In the genomic region with DNA sequence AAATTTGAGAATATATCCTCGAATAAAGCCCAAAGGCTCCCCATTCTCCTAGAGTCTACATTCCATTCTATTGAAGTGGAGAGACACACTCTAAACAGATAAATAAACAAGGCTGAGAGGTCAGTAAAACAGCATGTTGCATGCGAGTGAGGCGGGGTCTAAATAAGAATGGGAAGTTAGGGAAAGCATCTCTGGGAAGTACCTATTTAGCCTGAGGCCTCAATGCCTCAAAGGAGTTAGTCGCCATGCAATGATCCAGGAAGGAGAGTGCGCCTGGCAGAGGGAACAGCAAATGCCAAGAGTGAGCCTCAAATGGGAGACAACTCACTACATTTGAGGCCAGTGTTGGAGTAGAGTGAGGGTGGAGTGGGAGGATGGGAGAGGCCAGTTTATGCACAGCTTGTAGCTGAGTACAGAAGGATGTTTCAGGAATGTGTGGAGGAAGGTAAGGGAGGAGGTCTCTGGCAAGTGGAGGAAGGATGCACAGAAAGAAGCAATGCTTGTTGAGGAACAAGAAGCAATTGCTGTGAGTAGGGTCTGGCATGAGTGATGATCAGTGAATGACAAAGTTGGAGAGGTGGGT, we compare ENCODE assay signal across 1 cellular context.
TF ChIP-seq lines count a peak whose summit lies in the region.

No MANE protein-coding gene starts in this region.

TF ChIP-seq in H1, 55 proteins besides CTCF, POLR2A, EP300 and RAD21:
- TF ChIP-seq CBX5 (IDR thresholded peaks at IDR 0.05; ENCODE audit: low read depth, low read length) (no peak), SIN3A (conservative IDR thresholded peaks at IDR 0.05 in 1 of 2, IDR thresholded peaks at IDR 0.05 in 1 of 2; ENCODE audit: low read depth in 1 of 2, low read length in 2 of 2) (no peak)
